ENCODE assay signal across 8 cellular contexts in genomic region chr9:124617477-124618141, GRCh38.
DNase-seq lines count a peak whose midpoint lies in the region; ATAC-seq, FAIRE-seq and TF ChIP-seq lines count a peak whose summit lies in the region.

No MANE protein-coding gene starts in this region.

- in situ Hi-C loops in KBM-7 (cut with MboI; ENCODE audit: low pct_unique_long_range_greater_than_20kb, low sequenced_read_pairs): no loop called here

- H3K4me3 ChIP-seq in osteoblast (ENCODE audit: insufficient read depth, low read length) (no peak overlapping the region), tibial artery (no peak overlapping the region)

- no peak overlapping the region for H2AFZ ChIP-seq in osteoblast (ENCODE audit: low read length)

- CTCF ChIA-PET in RWPE1 (lab: Yijun Ruan, JAX): interaction anchor here (0.6 to 5.1 kb wide), 40 partner anchors 10 to 238 kb away, joined by 3 to 65 read pairs (median 4); partner anchors contain the start of gene NR6A1

- H4K20me1 ChIP-seq in osteoblast (ENCODE audit: insufficient read depth, low read length): no peaks in the 10 kb centered on the region

- DNase-seq in GM04504 (ENCODE audit: low read depth) (peak; percentile 71), KBM-7 (peak; percentile 82), RWPE1 (ENCODE audit: low spot score) (peak; percentile 93), frontal cortex (ENCODE audit: low spot score in 2 of 2) (peak; percentile 52 to 53), osteoblast (ENCODE audit: insufficient read length, low spot score, missing footprints) (peak; percentile 84), tibial artery (peak; percentile 79 to 82)
- peak; percentile 28 for DNase-seq in activated effector memory CD4-positive, alpha-beta T cell treated with Interleukin-2 at 50 U/mL for 16 hours

- TF ChIP-seq CTCF in RWPE1 (conservative IDR thresholded peaks at IDR 0.05; ENCODE audit: low read depth) (peak; percentile 99), osteoblast (IDR thresholded peaks at IDR 0.05; ENCODE audit: extremely low read depth, low read depth, low read length) (peak; percentile 95), tibial artery (IDR thresholded peaks at IDR 0.05) (peak; percentile 87 to 91)

- H3K27ac ChIP-seq in RWPE1: no peak overlapping the region
- no peak overlapping the region for H3K27ac ChIP-seq in osteoblast (ENCODE audit: low read depth, low read length)
- H3K27ac ChIP-seq in tibial artery: no peak overlapping the region

- peaks cover 11% of the 10 kb centered on the region for H3K27me3 ChIP-seq in osteoblast (ENCODE audit: insufficient read depth, low read length)
- H3K27me3 ChIP-seq in tibial artery: peaks cover 0 to 2% of the 10 kb centered on the region in 2 donors

- POLR2A ChIA-PET in RWPE1 (lab: Yijun Ruan, JAX; ENCODE audit: low non-redundant PET): interaction anchor here (0.6 to 1.0 kb wide), 3 partner anchors 24 to 41 kb away, joined by 3 to 5 read pairs (median 3); no protein-coding TSS in a partner anchor

- no peaks in the 10 kb centered on the region for H3K79me2 ChIP-seq in osteoblast (ENCODE audit: insufficient read depth, low read length)

- intact Hi-C loops in tibial artery (cut with DNase I; ENCODE audit: low total_unique reads): loop anchor here (2.0 kb wide), 1 partner anchor 93 kb away; no protein-coding TSS in a partner anchor

- ATAC-seq in HG02938 (IDR thresholded peaks at IDR 0.05; ENCODE audit: unreplicated experiment): no peak

- H3K4me1 ChIP-seq in osteoblast (ENCODE audit: insufficient read depth, low read length) (peaks cover 12% of the 10 kb centered on the region), tibial artery (no peaks in the 10 kb centered on the region)

- no peak overlapping the region for H3K4me2 ChIP-seq in osteoblast (ENCODE audit: insufficient read depth, low read length)

- H3K36me3 ChIP-seq in osteoblast (ENCODE audit: insufficient read depth, low read length): no peaks in the 10 kb centered on the region
- H3K36me3 ChIP-seq in tibial artery: no peaks in the 10 kb centered on the region

- no peak for FAIRE-seq in frontal cortex (lab: Jason Lieb, UNC)

- H3K9me3 ChIP-seq in osteoblast (ENCODE audit: low read depth, low read length) (no peaks in the 10 kb centered on the region), tibial artery (no peaks in the 10 kb centered on the region)

Comparison
In these comparisons a context has a peak if more than half of its experiments do, and no peak if none do; other contexts are left out.
1. DNase-seq: peak in every context shown above with its lines; median percentile 93 in RWPE1; 84 in osteoblast; 82 in KBM-7; 80 in tibial artery; 71 in GM04504; 52 in frontal cortex; 28 in activated effector memory CD4-positive, alpha-beta T cell treated with Interleukin-2 at 50 U/mL for 16 hours.